22 cellular contexts compared by ENCODE assay signal in genomic region chr4:7356667-7357295, GRCh38.
DNase-seq lines count a peak whose midpoint lies in the region; ATAC-seq and TF ChIP-seq lines count a peak whose summit lies in the region.
"Had no signal": no experiment of that assay in that cellular context is flagged by ENCODE, and none has a peak within 500 bp of the region (broad histone marks: within the 10 kb centered on the region; RNA-seq: fewer than 3 reads in every experiment).

No MANE protein-coding gene starts in this region.

- H3K79me2 ChIP-seq in neural progenitor cell (ENCODE audit: low read depth) = no peaks in the 10 kb centered on the region

- POLR2A ChIA-PET in CD8-positive, alpha-beta T cell (lab: Charles Lee) = no interaction called here

- CTCF ChIA-PET in CD8-positive, alpha-beta T cell (lab: Charles Lee) = no interaction called here

- H3K4me1 Mint-ChIP-seq in neural progenitor cell (peaks cover 34% of the 10 kb centered on the region), type B pancreatic cell (ENCODE audit: unreplicated experiment) (peaks cover 26% of the 10 kb centered on the region)
- no peaks in the 10 kb centered on the region for H3K4me1 Mint-ChIP-seq in CD8-positive, alpha-beta T cell (ENCODE audit: low read depth)
- H3K4me1 Mint-ChIP-seq: B cell; CD4-positive, CD25-positive, alpha-beta regulatory T cell; H9 had no signal

- H3K4me3 ChIP-seq in dorsolateral prefrontal cortex (no peak overlapping the region), neural progenitor cell (no peak overlapping the region)
- H3K4me3 ChIP-seq in CD8-positive, alpha-beta T cell (ENCODE audit: low read depth, low read length) = no peak overlapping the region
- H3K4me3 ChIP-seq: GM23338, MG63 had no signal

- H3K36me3 Mint-ChIP-seq in neural progenitor cell = no peaks in the 10 kb centered on the region
- no peaks in the 10 kb centered on the region for H3K36me3 Mint-ChIP-seq in type B pancreatic cell
- H3K36me3 Mint-ChIP-seq in CD8-positive, alpha-beta T cell = no peaks in the 10 kb centered on the region
- H3K36me3 Mint-ChIP-seq: CD4-positive, CD25-positive, alpha-beta regulatory T cell had no signal

- TF ChIP-seq CTCF in dorsolateral prefrontal cortex (IDR thresholded peaks at IDR 0.05 in 54 of 56, conservative IDR thresholded peaks at IDR 0.05 in 2 of 56; ENCODE audit: low read depth in 1 of 56, partially characterized antibody in 56 of 56) (no peak), neural progenitor cell (IDR thresholded peaks at IDR 0.05) (no peak), type B pancreatic cell (conservative IDR thresholded peaks at IDR 0.05) (no peak)
- TF ChIP-seq CTCF in CD8-positive, alpha-beta T cell (IDR thresholded peaks at IDR 0.05) = no peak

- peaks cover 7% of the 10 kb centered on the region for H3F3A ChIP-seq in neural progenitor cell (ENCODE audit: low read depth)

- H3K9me3 ChIP-seq in neural progenitor cell (ENCODE audit: low read depth) = no peaks in the 10 kb centered on the region
- H3K9me3 ChIP-seq in CD8-positive, alpha-beta T cell (ENCODE audit: low read length) = no peaks in the 10 kb centered on the region
- H3K9me3 ChIP-seq: MG63 had no signal

- peak; percentile 48 for DNase-seq in Right ventricle myocardium inferior (ENCODE audit: missing footprints)
- DNase-seq in cardiac septum (ENCODE audit: low spot score) = no peak
- peak in 2 of 10 donors; percentile 26 to 41 for DNase-seq in dorsolateral prefrontal cortex
- no peak for DNase-seq in neural progenitor cell (ENCODE audit: low spot score)
- no peak for DNase-seq in type B pancreatic cell (ENCODE audit: extremely low spot score, unreplicated experiment)
- no peak for DNase-seq in CD8-positive, alpha-beta T cell
- DNase-seq in Kasumi-1 (lab: John Stamatoyannopoulos, UW) = no peak
- DNase-seq: CD4-positive, CD25-positive, alpha-beta regulatory T cell; H9; KBM-7; MG63; NCI-H1105 treated with DMSO at 0.1 percent for 48 hours; NCI-H146; NCI-H2029; NCI-H526; SHP77 treated with DMSO at 0.1 percent for 48 hours had no signal

- H3K4me3 Mint-ChIP-seq in neural progenitor cell = no peak overlapping the region
- no peak overlapping the region for H3K4me3 Mint-ChIP-seq in type B pancreatic cell
- no peak overlapping the region for H3K4me3 Mint-ChIP-seq in CD8-positive, alpha-beta T cell
- H3K4me3 Mint-ChIP-seq: B cell; CD4-positive, CD25-positive, alpha-beta regulatory T cell; GM23338; H9 had no signal

- no peak for ATAC-seq in Right ventricle myocardium inferior
- ATAC-seq in CD8-positive, alpha-beta T cell = no peak
- no peak for ATAC-seq in GM18505 (IDR thresholded peaks at IDR 0.05; ENCODE audit: unreplicated experiment)
- ATAC-seq: GM23338, Panc1 had no signal

- peak overlapping the region; percentile 42 for H3K27ac Mint-ChIP-seq in neural progenitor cell
- H3K27ac Mint-ChIP-seq in type B pancreatic cell = peak overlapping the region; percentile 15
- no peak overlapping the region for H3K27ac Mint-ChIP-seq in CD8-positive, alpha-beta T cell
- H3K27ac Mint-ChIP-seq: B cell; CD4-positive, CD25-positive, alpha-beta regulatory T cell; GM23338 had no signal

- H3K9me3 Mint-ChIP-seq in neural progenitor cell (no peaks in the 10 kb centered on the region), type B pancreatic cell (no peaks in the 10 kb centered on the region)
- H3K9me3 Mint-ChIP-seq in CD8-positive, alpha-beta T cell = no peaks in the 10 kb centered on the region
- H3K9me3 Mint-ChIP-seq: CD4-positive, CD25-positive, alpha-beta regulatory T cell; GM23338; H9 had no signal

- H3K9ac ChIP-seq in neural progenitor cell = no peak overlapping the region

- H3K4me1 ChIP-seq in neural progenitor cell = peaks cover 26% of the 10 kb centered on the region
- no peaks in the 10 kb centered on the region for H3K4me1 ChIP-seq in CD8-positive, alpha-beta T cell (ENCODE audit: insufficient read depth, low read length)

- no peaks in the 10 kb centered on the region for H3K27me3 ChIP-seq in dorsolateral prefrontal cortex
- no peaks in the 10 kb centered on the region for H3K27me3 ChIP-seq in neural progenitor cell
- H3K27me3 ChIP-seq in CD8-positive, alpha-beta T cell (ENCODE audit: insufficient read depth, low read length) = no peaks in the 10 kb centered on the region
- H3K27me3 ChIP-seq: MG63 had no signal

- TF ChIP-seq POLR2A in GM18505 (IDR thresholded peaks at IDR 0.05; ENCODE audit: borderline replicate concordance, extremely low read depth, insufficient read depth, insufficient read length) = no peak

- peaks cover 6% of the 10 kb centered on the region for H4K20me1 ChIP-seq in neural progenitor cell (ENCODE audit: low read depth)

- H3K27me3 Mint-ChIP-seq in neural progenitor cell (ENCODE audit: insufficient read depth, low read depth) (peaks cover 21% of the 10 kb centered on the region), type B pancreatic cell (no peaks in the 10 kb centered on the region)
- H3K27me3 Mint-ChIP-seq in CD8-positive, alpha-beta T cell (ENCODE audit: low read depth) = peaks cover 3% of the 10 kb centered on the region

- H3K36me3 ChIP-seq in neural progenitor cell = no peaks in the 10 kb centered on the region
- no peaks in the 10 kb centered on the region for H3K36me3 ChIP-seq in CD8-positive, alpha-beta T cell (ENCODE audit: insufficient read depth, low read length)
- H3K36me3 ChIP-seq: MG63 had no signal

- H3K27ac ChIP-seq in dorsolateral prefrontal cortex = peak overlapping the region in 36 of 59 donors; percentile 8 to 99 (median 48)
- H3K27ac ChIP-seq in neural progenitor cell = no peak overlapping the region
- H3K27ac ChIP-seq in CD8-positive, alpha-beta T cell (ENCODE audit: low read depth, low read length) = no peak overlapping the region
- H3K27ac ChIP-seq: 22Rv1, RWPE1 had no signal

- no peak overlapping the region for H3K4me2 ChIP-seq in neural progenitor cell
- H3K4me2 ChIP-seq: GM23338 had no signal

- intact Hi-C loops in Right ventricle myocardium inferior (cut with DNase I) = no loop called here
- intact Hi-C loops in cardiac septum (cut with DNase I) = no loop called here
- intact Hi-C loops in dorsolateral prefrontal cortex (cut with DNase I) = no loop called here
- intact Hi-C loops in CD8-positive, alpha-beta T cell (cut with DNase I, micrococcal nuclease) = no loop called here

- H2AFZ ChIP-seq in neural progenitor cell (replicated peaks) = no peak overlapping the region
- H2AFZ ChIP-seq: GM23338 had no signal

Comparison
In these comparisons a context has a peak if more than half of its experiments do, and no peak if none do; other contexts are left out.
1. H3K27ac ChIP-seq: peak in dorsolateral prefrontal cortex (36 of 59); none in neural progenitor cell (single experiment) and CD8-positive, alpha-beta T cell (single experiment).